1 cellular context compared by ENCODE assay signal in genomic region chr22:20531404-20532181, GRCh38.
TF ChIP-seq lines count a peak whose summit lies in the region.

No MANE protein-coding gene starts in this region.

TF ChIP-seq in HepG2, 621 proteins besides CTCF, POLR2A, EP300 and RAD21 (continued from another document):
- TF ChIP-seq ZNF574 (CRISPR knock-in tag; IDR thresholded peaks at IDR 0.05), result no peak
- TF ChIP-seq ATF7 (IDR thresholded peaks at IDR 0.05), result no peak
- no peak for TF ChIP-seq ATF7 (CRISPR knock-in tag; IDR thresholded peaks at IDR 0.05)
- TF ChIP-seq ZNF687 (CRISPR knock-in tag; IDR thresholded peaks at IDR 0.05), result peak; percentile 81
- TF ChIP-seq ETV5 (CRISPR knock-in tag; IDR thresholded peaks at IDR 0.05; ENCODE audit: borderline replicate concordance), result peak; percentile 58
- no peak for TF ChIP-seq ZSCAN29 (CRISPR knock-in tag; conservative IDR thresholded peaks at IDR 0.05)
- no peak for TF ChIP-seq ZNF841 (CRISPR knock-in tag; IDR thresholded peaks at IDR 0.05; ENCODE audit: borderline replicate concordance)
- 0 out of 2 replicates have a peak, but pooled peaks have one; percentile 53 for TF ChIP-seq HNRNPL (IDR thresholded peaks at IDR 0.05; ENCODE audit: low read depth, low read length)
- peak; percentile 22; the same call in 1 of the 2 replicates for TF ChIP-seq TFAP4 (IDR thresholded peaks at IDR 0.05; ENCODE audit: borderline replicate concordance, low read depth)
- TF ChIP-seq BRF2 (CRISPR knock-in tag; IDR thresholded peaks at IDR 0.05), result no peak
- TF ChIP-seq ZNF343 (CRISPR knock-in tag; IDR thresholded peaks at IDR 0.05), result no peak
- TF ChIP-seq U2AF1 (optimal IDR thresholded peaks at IDR 0.05; ENCODE audit: low read depth, low read length), result no peak
- TF ChIP-seq ELF1 (CRISPR knock-in tag; IDR thresholded peaks at IDR 0.05), result no peak
- no peak for TF ChIP-seq TBL1XR1 (IDR thresholded peaks at IDR 0.05; ENCODE audit: borderline replicate concordance, low read length, partially characterized antibody)
- no peak for TF ChIP-seq MAF1 (CRISPR knock-in tag; IDR thresholded peaks at IDR 0.05; ENCODE audit: borderline replicate concordance)
- TF ChIP-seq IKZF1 (IDR thresholded peaks at IDR 0.05), result no peak
- TF ChIP-seq ISL2 (CRISPR knock-in tag; IDR thresholded peaks at IDR 0.05), result no peak
- TF ChIP-seq CREBL2 (CRISPR knock-in tag; IDR thresholded peaks at IDR 0.05; ENCODE audit: borderline replicate concordance), result no peak
- no peak for TF ChIP-seq SPEN (CRISPR knock-in tag; IDR thresholded peaks at IDR 0.05; ENCODE audit: low read depth)
- 0 out of 2 replicates have a peak, but pooled peaks have one; percentile 19 for TF ChIP-seq TFDP1 (CRISPR knock-in tag; IDR thresholded peaks at IDR 0.05; ENCODE audit: borderline replicate concordance)
- TF ChIP-seq TP53 (CRISPR knock-in tag; conservative IDR thresholded peaks at IDR 0.05), result no peak
- TF ChIP-seq ZFY (CRISPR knock-in tag; IDR thresholded peaks at IDR 0.05), result peak; percentile 38; the same call in 1 of the 2 replicates
- TF ChIP-seq MAFF (IDR thresholded peaks at IDR 0.05; ENCODE audit: low read depth, low read length), result no peak
- no peak for TF ChIP-seq ZBTB40 (IDR thresholded peaks at IDR 0.05)
- no peak for TF ChIP-seq ZBTB40 (CRISPR knock-in tag; IDR thresholded peaks at IDR 0.05)
- TF ChIP-seq KDM2A (CRISPR knock-in tag; IDR thresholded peaks at IDR 0.05; ENCODE audit: borderline replicate concordance, low read depth), result no peak
- no peak for TF ChIP-seq ZNF383 (CRISPR knock-in tag; IDR thresholded peaks at IDR 0.05; ENCODE audit: borderline replicate concordance)
- TF ChIP-seq GABPB1 (CRISPR knock-in tag; IDR thresholded peaks at IDR 0.05), result peak; percentile 46
- TF ChIP-seq FOSL2 (CRISPR knock-in tag; IDR thresholded peaks at IDR 0.05), result peak; percentile 43; the same call in 1 of the 2 replicates
- no peak for TF ChIP-seq TOPORS (CRISPR knock-in tag; IDR thresholded peaks at IDR 0.05)
- TF ChIP-seq ZNF746 (CRISPR knock-in tag; IDR thresholded peaks at IDR 0.05), result no peak
- peak; percentile 52 for TF ChIP-seq SAP130 (CRISPR knock-in tag; IDR thresholded peaks at IDR 0.05; ENCODE audit: low read depth)
TF ChIP-seq in HepG2: peak in this region for 16.
